ENCODE assay signal across 25 cellular contexts in the genomic region with DNA sequence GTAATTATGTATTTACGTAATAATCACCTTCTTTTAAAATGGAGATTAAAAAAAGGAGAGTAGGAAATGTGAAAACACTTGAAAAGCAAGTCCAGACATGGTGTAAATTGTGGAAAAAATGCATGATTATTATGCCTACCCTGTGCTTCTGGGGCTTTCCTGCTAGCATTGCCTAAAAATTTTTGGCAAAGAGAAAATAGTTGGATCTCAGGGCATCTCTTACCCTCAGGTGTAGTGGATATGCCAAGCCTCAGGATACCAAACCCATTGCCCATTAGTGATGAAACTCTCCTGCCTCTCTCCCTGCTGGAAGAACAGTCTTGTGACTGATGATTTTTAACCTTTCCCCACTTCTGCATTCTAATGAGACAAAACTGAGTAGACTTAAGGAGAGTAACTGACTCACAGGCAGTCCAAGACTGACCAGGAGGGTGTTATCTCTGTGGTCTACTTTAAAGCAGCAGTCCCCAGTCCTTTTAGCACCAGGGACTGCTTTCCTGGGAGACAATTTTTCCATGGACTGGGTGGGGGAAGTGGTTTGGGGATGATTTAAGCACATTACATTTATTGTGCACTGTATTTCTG.
"Had no signal": no experiment of that assay in that cellular context is flagged by ENCODE, and none has a peak within 500 bp of the region (broad histone marks: within the 10 kb centered on the region; RNA-seq: fewer than 3 reads in every experiment).

No MANE protein-coding gene starts in this region.

- H3K27me3 Mint-ChIP-seq: activated B cell treated with CpG ODN at 0.5 μM for 24 hours; activated CD4-positive, alpha-beta T cell treated with anti-CD3 and anti-CD28 coated beads, Interleukin-2, amount 10 ng/mL, durations not matched to agents 24 days and 14 days; brain had no signal

- H3K36me3 ChIP-seq: heart right ventricle, left ventricle myocardium inferior, neutrophil, right atrium auricular region, thyroid gland had no signal

- FAIRE-seq: endothelial cell of umbilical vein, frontal cortex, kidney, TTC549, urothelium cell line had no signal

- ATAC-seq: activated naive CD4-positive, alpha-beta T cell treated with anti-CD3 and anti-CD28 coated beads, Interleukin-2, amount 50 U/mL, for 72 hours; activated T-cell treated with anti-CD3 and anti-CD28 coated beads, Interleukin-2, amount 50 U/mL, for 72 hours; heart right ventricle; naive thymus-derived CD8-positive, alpha-beta T cell; stimulated activated naive B cell treated with anti-CD40 and anti-IgM and Interleukin-4, amounts not matched to agents 10 μg/mL and 1 μg/mL and 100 μg/mL, for 72 hours had no signal

- H3K27ac ChIP-seq: heart right ventricle, left ventricle myocardium inferior, neutrophil, right atrium auricular region, skin epidermis, thyroid gland had no signal

- H3K4me3 Mint-ChIP-seq: activated B cell treated with CpG ODN at 0.5 μM for 24 hours; activated CD4-positive, alpha-beta T cell treated with anti-CD3 and anti-CD28 coated beads, Interleukin-2, amount 10 ng/mL, durations not matched to agents 24 days and 14 days; activated T-cell treated with anti-CD3 and anti-CD28 coated beads, Interleukin-2, amount 50 U/mL, for 72 hours; brain; memory B cell; naive thymus-derived CD8-positive, alpha-beta T cell; stimulated activated naive B cell treated with anti-CD40 and anti-IgM and Interleukin-4, amounts not matched to agents 10 μg/mL and 1 μg/mL and 100 μg/mL, for 72 hours had no signal

- H3K4me1 ChIP-seq: heart right ventricle, left ventricle myocardium inferior, right atrium auricular region, thyroid gland had no signal

- H3K9me3 Mint-ChIP-seq: activated B cell treated with CpG ODN at 0.5 μM for 24 hours; activated CD4-positive, alpha-beta T cell treated with anti-CD3 and anti-CD28 coated beads, Interleukin-2, amount 10 ng/mL, durations not matched to agents 24 days and 14 days; activated naive CD4-positive, alpha-beta T cell treated with anti-CD3 and anti-CD28 coated beads, Interleukin-2, amount 50 U/mL, for 72 hours; activated T-cell treated with anti-CD3 and anti-CD28 coated beads, Interleukin-2, amount 50 U/mL, for 72 hours; memory B cell had no signal

- H3K9me3 ChIP-seq: neutrophil, right atrium auricular region, thyroid gland had no signal

- H3K36me3 Mint-ChIP-seq: activated naive CD4-positive, alpha-beta T cell treated with anti-CD3 and anti-CD28 coated beads, Interleukin-2, amount 50 U/mL, for 72 hours; brain; memory B cell; naive thymus-derived CD8-positive, alpha-beta T cell; stimulated activated naive B cell treated with anti-CD40 and anti-IgM and Interleukin-4, amounts not matched to agents 10 μg/mL and 1 μg/mL and 100 μg/mL, for 72 hours had no signal

- H3K4me1 Mint-ChIP-seq: activated B cell treated with CpG ODN at 0.5 μM for 24 hours; activated CD4-positive, alpha-beta T cell treated with anti-CD3 and anti-CD28 coated beads, Interleukin-2, amount 10 ng/mL, durations not matched to agents 24 days and 14 days; brain; naive thymus-derived CD8-positive, alpha-beta T cell had no signal

- H3K27me3 ChIP-seq: heart right ventricle, neutrophil, right atrium auricular region, thyroid gland had no signal

- H3K4me3 ChIP-seq: heart right ventricle, left ventricle myocardium inferior, right atrium auricular region, skin epidermis, thyroid gland had no signal

- DNase-seq: activated B cell treated with CpG ODN at 0.5 μM for 24 hours; activated CD4-positive, alpha-beta T cell treated with anti-CD3 and anti-CD28 coated beads, Interleukin-2, amount 10 ng/mL, durations not matched to agents 24 days and 14 days; activated CD8-positive, alpha-beta memory T cell treated with anti-CD3 and anti-CD28 coated beads, Interleukin-2, amount 50 U/mL, for 48 hours; activated gamma-delta T cell; activated T-cell treated with anti-CD3 and anti-CD28 coated beads, Interleukin-2, amount 50 U/mL, for 72 hours; amygdala; effector CD8-positive, alpha-beta T cell; heart right ventricle; kidney; left ventricle myocardium inferior; naive thymus-derived CD8-positive, alpha-beta T cell; stimulated activated CD4-positive, alpha-beta T cell treated with anti-CD3 and anti-CD28 coated beads, Interleukin-15, amount 100 ng/mL, for 24 hours; stimulated activated CD4-positive, alpha-beta T cell treated with anti-CD3 and anti-CD28 coated beads, Interleukin-4, amount 100 ng/mL, for 1 hour; stimulated activated naive B cell treated with anti-CD40 and anti-IgM and Interleukin-4, amounts not matched to agents 10 μg/mL and 1 μg/mL and 100 μg/mL, for 72 hours; thyroid gland had no signal

- H3K27ac Mint-ChIP-seq: activated B cell treated with CpG ODN at 0.5 μM for 24 hours; activated CD4-positive, alpha-beta T cell treated with anti-CD3 and anti-CD28 coated beads, Interleukin-2, amount 10 ng/mL, durations not matched to agents 24 days and 14 days; activated naive CD4-positive, alpha-beta T cell treated with anti-CD3 and anti-CD28 coated beads, Interleukin-2, amount 50 U/mL, for 72 hours; activated T-cell treated with anti-CD3 and anti-CD28 coated beads, Interleukin-2, amount 50 U/mL, for 72 hours; brain; memory B cell; naive thymus-derived CD8-positive, alpha-beta T cell; stimulated activated naive B cell treated with anti-CD40 and anti-IgM and Interleukin-4, amounts not matched to agents 10 μg/mL and 1 μg/mL and 100 μg/mL, for 72 hours had no signal
